Comparison of ENCODE assay signal across 29 cellular contexts in genomic region chr2:173803344-173803893, GRCh38.
"Had no signal": no experiment of that assay in that cellular context is flagged by ENCODE, and none has a peak within 500 bp of the region (broad histone marks: within the 10 kb centered on the region; RNA-seq: fewer than 3 reads in every experiment).

No MANE protein-coding gene starts in this region.

- H3K4me3 ChIP-seq: ascending aorta, cardiac muscle cell, Peyer's patch, SJSA1 had no signal

- H3K4me2 ChIP-seq: KMS-11 had no signal

- DNase-seq: activated CD4-positive, alpha-beta T cell treated with anti-CD3 and anti-CD28 coated beads, Interleukin-2, amount 10 ng/mL, durations not matched to agents 24 days and 14 days; activated CD4-positive, alpha-beta T cell treated with anti-CD3 and anti-CD28 coated beads, Interleukin-2, amount 50 U/mL, for 4 hours; activated CD8-positive, alpha-beta T cell treated with anti-CD3 and anti-CD28 coated beads for 36 hours; activated gamma-delta T cell; activated naive CD4-positive, alpha-beta T cell treated with Interleukin-2 at 50 U/mL for 16 hours; activated naive CD8-positive, alpha-beta T cell treated with anti-CD3 and anti-CD28 coated beads, Interleukin-2, amount 10 ng/mL, durations not matched to agents 7 days and 5 days; activated T-cell treated with anti-CD3 and anti-CD28 coated beads, Interleukin-2, amount 50 U/mL, for 1 hour; amygdala; MM.1S; MV-4-11; NCI-H1092; NCI-H1436 treated with DMSO at 0.1 percent for 48 hours; NCI-H187; NCI-H2029 treated with DMSO at 0.1 percent for 48 hours; NCI-H2107; NCI-H2171; NCI-H510A; NCI-H526 treated with DMSO at 0.1 percent for 48 hours; NCI-H82; PC-3; Peyer's patch; RPMI8226; SHP77 treated with DMSO at 0.1 percent for 48 hours; T-cell; T-helper 17 cell had no signal

- H3K4me1 ChIP-seq: ascending aorta, Peyer's patch, SJSA1 had no signal

- H3K9ac ChIP-seq: KMS-11 had no signal

- H3K9me3 ChIP-seq: ascending aorta, Peyer's patch, SJSA1 had no signal

- H3K36me3 ChIP-seq: ascending aorta, cardiac muscle cell, Peyer's patch, SJSA1 had no signal

- H3K27me3 ChIP-seq: ascending aorta, cardiac muscle cell, Peyer's patch, SJSA1 had no signal

- H3K27ac ChIP-seq: ascending aorta, cardiac muscle cell, KMS-11, Peyer's patch, SJSA1 had no signal
